In genomic region chr14:69479696-69480095, GRCh38 we compare ENCODE assay signal across 25 cellular contexts. TPM values are rescaled to one million over a fixed set of nuclear protein-coding genes. Genes with fewer than 3 reads are reported as not detected.
"Had no signal": no experiment of that assay in that cellular context is flagged by ENCODE, and none has a peak within 500 bp of the region (broad histone marks: within the 10 kb centered on the region; RNA-seq: fewer than 3 reads in every experiment).

No MANE protein-coding gene starts in this region.

- DNase-seq: dermis blood vessel endothelial cell; effector CD4-positive, alpha-beta T cell; effector memory CD4-positive, alpha-beta T cell; erythroblast; esophagus squamous epithelium; foreskin fibroblast; foreskin melanocyte; gastrocnemius medialis; glutamatergic neuron; head of caudate nucleus; heart right ventricle; hippocampal formation; left cardiac atrium; left lung; left ventricle myocardium superior; lower lobe of right lung; mesenchymal stem cell; mucosa of descending colon; naive B cell had no signal

- H3K36me3 ChIP-seq: esophagus squamous epithelium, gastrocnemius medialis, heart right ventricle, left lung, lower lobe of right lung had no signal

- H3K27ac Mint-ChIP-seq: mesothelial cell of epicardium had no signal

- H3K4me3 ChIP-seq: coronary artery, dorsolateral prefrontal cortex, esophagus squamous epithelium, gastrocnemius medialis, heart right ventricle, left lung, lower lobe of right lung, mucosa of descending colon had no signal

- H3K27ac ChIP-seq: coronary artery, dorsolateral prefrontal cortex, epithelial cell of prostate, esophagus squamous epithelium, gastrocnemius medialis, heart right ventricle, left lung, lower lobe of right lung had no signal

- H3K4me3 Mint-ChIP-seq: mesothelial cell of epicardium, naive B cell had no signal

- H3K9me3 ChIP-seq: esophagus squamous epithelium, gastrocnemius medialis, heart right ventricle, left lung, lower lobe of right lung, mucosa of descending colon had no signal

- H3K36me3 Mint-ChIP-seq: mesothelial cell of epicardium, naive B cell had no signal

- ATAC-seq: esophagus mucosa, gastrocnemius medialis, heart right ventricle, left cardiac atrium, left lung, left ventricle myocardium superior, lower lobe of right lung, mucosa of descending colon had no signal

RNA-seq across cellular contexts. Expression of gene PLEKHD1, which starts 4.8 kb away (rescaled TPM):
- total RNA-seq: dermis blood vessel endothelial cell, esophagus mucosa, lung microvascular endothelial cell had no signal
